In the genomic region with DNA sequence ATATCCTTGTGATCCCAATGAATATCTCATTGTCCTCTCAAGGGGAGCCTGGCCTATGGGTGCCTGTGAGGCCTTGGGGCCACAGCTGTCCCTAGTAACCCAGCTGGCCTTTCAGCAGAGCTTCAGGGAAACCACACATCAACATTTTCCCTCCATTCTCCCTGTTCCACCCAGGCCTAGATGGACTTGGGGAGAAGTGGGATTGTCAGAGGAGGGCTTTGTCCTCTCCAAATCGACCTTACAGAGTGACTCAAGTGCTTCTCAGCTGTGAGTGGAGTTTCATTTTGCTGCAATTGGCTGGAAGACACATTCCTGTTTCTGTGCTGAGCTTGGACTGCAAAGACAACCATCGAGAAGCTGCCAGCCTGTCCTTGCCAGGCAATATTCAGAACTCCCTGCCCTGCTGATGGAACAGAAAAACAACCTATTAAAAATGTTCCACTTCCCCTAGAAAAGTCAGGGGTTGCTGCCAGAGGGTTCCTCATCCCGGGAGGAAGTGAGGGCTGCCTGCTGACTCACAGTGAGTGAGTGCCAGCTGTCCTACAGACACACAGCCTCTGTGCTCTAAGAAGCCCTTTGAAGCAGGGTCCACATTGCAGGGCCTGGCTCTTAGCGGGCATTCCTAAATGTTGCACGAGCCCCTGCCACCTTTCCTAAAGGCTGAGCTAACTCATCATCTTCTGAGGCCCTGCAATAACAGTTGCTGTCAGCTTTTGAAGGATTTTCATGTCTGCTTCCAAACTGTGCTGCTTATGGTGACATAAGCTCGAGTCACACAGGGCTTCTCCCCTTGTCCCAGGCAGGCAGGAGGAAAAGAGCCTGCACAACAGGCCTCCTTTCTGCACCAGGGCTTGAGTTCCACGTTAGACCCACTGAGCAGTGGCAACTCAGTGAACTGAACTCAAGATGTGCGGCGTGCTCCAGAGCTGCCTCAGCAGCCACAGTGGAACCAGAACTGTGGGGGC, we compare ENCODE assay signal across 1 cellular context.
TF ChIP-seq lines count a peak whose summit lies in the region.

No MANE protein-coding gene starts in this region.

TF ChIP-seq in SK-N-SH treated with all-trans-retinoic acid at 6 μM for 48 hours, 23 proteins besides CTCF, POLR2A, EP300 and RAD21:
- TF ChIP-seq, protein P1, sequence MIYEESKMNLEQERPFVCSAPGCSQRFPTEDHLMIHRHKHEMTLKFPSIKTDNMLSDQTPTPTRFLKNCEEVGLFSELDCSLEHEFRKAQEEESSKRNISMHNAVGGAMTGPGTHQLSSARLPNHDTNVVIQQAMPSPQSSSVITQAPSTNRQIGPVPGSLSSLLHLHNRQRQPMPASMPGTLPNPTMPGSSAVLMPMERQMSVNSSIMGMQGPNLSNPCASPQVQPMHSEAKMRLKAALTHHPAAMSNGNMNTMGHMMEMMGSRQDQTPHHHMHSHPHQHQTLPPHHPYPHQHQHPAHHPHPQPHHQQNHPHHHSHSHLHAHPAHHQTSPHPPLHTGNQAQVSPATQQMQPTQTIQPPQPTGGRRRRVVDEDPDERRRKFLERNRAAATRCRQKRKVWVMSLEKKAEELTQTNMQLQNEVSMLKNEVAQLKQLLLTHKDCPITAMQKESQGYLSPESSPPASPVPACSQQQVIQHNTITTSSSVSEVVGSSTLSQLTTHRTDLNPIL (CRISPR knock-in tag; IDR thresholded peaks at IDR 0.05; ENCODE audit: low read depth), result no peak
- TF ChIP-seq CSDC2 (CRISPR knock-in tag; IDR thresholded peaks at IDR 0.05) (no peak), ISL1 (CRISPR knock-in tag; IDR thresholded peaks at IDR 0.05) (no peak), GLIS3 (CRISPR knock-in tag; IDR thresholded peaks at IDR 0.05) (no peak), ZFP30 (CRISPR knock-in tag; IDR thresholded peaks at IDR 0.05) (no peak), ZFP3 (CRISPR knock-in tag; IDR thresholded peaks at IDR 0.05) (0 out of 2 replicates have a peak, but pooled peaks have one; percentile 35), TOX (CRISPR knock-in tag; IDR thresholded peaks at IDR 0.05; ENCODE audit: borderline replicate concordance) (no peak)
- TF ChIP-seq, protein P2, sequence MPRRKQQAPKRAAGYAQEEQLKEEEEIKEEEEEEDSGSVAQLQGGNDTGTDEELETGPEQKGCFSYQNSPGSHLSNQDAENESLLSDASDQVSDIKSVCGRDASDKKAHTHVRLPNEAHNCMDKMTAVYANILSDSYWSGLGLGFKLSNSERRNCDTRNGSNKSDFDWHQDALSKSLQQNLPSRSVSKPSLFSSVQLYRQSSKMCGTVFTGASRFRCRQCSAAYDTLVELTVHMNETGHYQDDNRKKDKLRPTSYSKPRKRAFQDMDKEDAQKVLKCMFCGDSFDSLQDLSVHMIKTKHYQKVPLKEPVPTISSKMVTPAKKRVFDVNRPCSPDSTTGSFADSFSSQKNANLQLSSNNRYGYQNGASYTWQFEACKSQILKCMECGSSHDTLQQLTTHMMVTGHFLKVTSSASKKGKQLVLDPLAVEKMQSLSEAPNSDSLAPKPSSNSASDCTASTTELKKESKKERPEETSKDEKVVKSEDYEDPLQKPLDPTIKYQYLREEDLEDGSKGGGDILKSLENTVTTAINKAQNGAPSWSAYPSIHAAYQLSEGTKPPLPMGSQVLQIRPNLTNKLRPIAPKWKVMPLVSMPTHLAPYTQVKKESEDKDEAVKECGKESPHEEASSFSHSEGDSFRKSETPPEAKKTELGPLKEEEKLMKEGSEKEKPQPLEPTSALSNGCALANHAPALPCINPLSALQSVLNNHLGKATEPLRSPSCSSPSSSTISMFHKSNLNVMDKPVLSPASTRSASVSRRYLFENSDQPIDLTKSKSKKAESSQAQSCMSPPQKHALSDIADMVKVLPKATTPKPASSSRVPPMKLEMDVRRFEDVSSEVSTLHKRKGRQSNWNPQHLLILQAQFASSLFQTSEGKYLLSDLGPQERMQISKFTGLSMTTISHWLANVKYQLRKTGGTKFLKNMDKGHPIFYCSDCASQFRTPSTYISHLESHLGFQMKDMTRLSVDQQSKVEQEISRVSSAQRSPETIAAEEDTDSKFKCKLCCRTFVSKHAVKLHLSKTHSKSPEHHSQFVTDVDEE (CRISPR knock-in tag; IDR thresholded peaks at IDR 0.05), result no peak
